1 cellular context compared by ENCODE assay signal in genomic region chr16:30394603-30395154, GRCh38.
TF ChIP-seq lines count a peak whose summit lies in the region.

No MANE protein-coding gene starts in this region.

TF ChIP-seq in HepG2, 621 proteins besides CTCF, POLR2A, EP300 and RAD21 (continues in another document):
- TF ChIP-seq HDAC1 (CRISPR knock-in tag; IDR thresholded peaks at IDR 0.05) (no peak), ZFP90 (CRISPR knock-in tag; IDR thresholded peaks at IDR 0.05; ENCODE audit: borderline replicate concordance) (0 out of 2 replicates have a peak, but pooled peaks have one; percentile 66), DMAP1 (CRISPR knock-in tag; IDR thresholded peaks at IDR 0.05) (no peak), JUND (CRISPR knock-in tag; IDR thresholded peaks at IDR 0.05) (no peak), SALL2 (CRISPR knock-in tag; IDR thresholded peaks at IDR 0.05) (no peak), CENPT (CRISPR knock-in tag; IDR thresholded peaks at IDR 0.05; ENCODE audit: low read depth) (no peak), ZNF615 (CRISPR knock-in tag; IDR thresholded peaks at IDR 0.05; ENCODE audit: borderline replicate concordance) (0 out of 2 replicates have a peak, but pooled peaks have one; percentile 23), ZNF674 (CRISPR knock-in tag; IDR thresholded peaks at IDR 0.05; ENCODE audit: low read depth) (no peak), SOX6 (IDR thresholded peaks at IDR 0.05) (no peak), SOX6 (CRISPR knock-in tag; IDR thresholded peaks at IDR 0.05) (0 out of 2 replicates have a peak, but pooled peaks have one; percentile 39), ZNF441 (CRISPR knock-in tag; IDR thresholded peaks at IDR 0.05; ENCODE audit: borderline replicate concordance) (no peak), MZF1 (CRISPR knock-in tag; IDR thresholded peaks at IDR 0.05; ENCODE audit: borderline replicate concordance) (no peak), ZNF724P (CRISPR knock-in tag; IDR thresholded peaks at IDR 0.05; ENCODE audit: borderline replicate concordance) (0 out of 2 replicates have a peak, but pooled peaks have one; percentile 41), ZNF350 (CRISPR knock-in tag; IDR thresholded peaks at IDR 0.05; ENCODE audit: borderline replicate concordance, low read depth) (no peak), ZNF326 (CRISPR knock-in tag; IDR thresholded peaks at IDR 0.05; ENCODE audit: borderline replicate concordance) (no peak), ARHGAP35 (CRISPR knock-in tag; IDR thresholded peaks at IDR 0.05; ENCODE audit: borderline replicate concordance) (no peak), TARDBP (CRISPR knock-in tag; IDR thresholded peaks at IDR 0.05) (no peak), KDM2A (CRISPR knock-in tag; IDR thresholded peaks at IDR 0.05; ENCODE audit: borderline replicate concordance, low read depth) (no peak), GABPA (IDR thresholded peaks at IDR 0.05; ENCODE audit: low read depth, low read length) (no peak), GABPA (CRISPR knock-in tag; IDR thresholded peaks at IDR 0.05; ENCODE audit: low read depth) (no peak), KMT2A (CRISPR knock-in tag; IDR thresholded peaks at IDR 0.05) (no peak; the same call in 1 of the 2 replicates), ZBTB8A (CRISPR knock-in tag; IDR thresholded peaks at IDR 0.05; ENCODE audit: borderline replicate concordance, low read depth) (no peak), ZNF558 (CRISPR knock-in tag; IDR thresholded peaks at IDR 0.05; ENCODE audit: borderline replicate concordance) (0 out of 2 replicates have a peak, but pooled peaks have one; percentile 53), LCORL (IDR thresholded peaks at IDR 0.05) (0 out of 2 replicates have a peak, but pooled peaks have one; percentile 28), LCORL (CRISPR knock-in tag; IDR thresholded peaks at IDR 0.05) (no peak), KDM5A (IDR thresholded peaks at IDR 0.05; ENCODE audit: borderline replicate concordance, low read length) (no peak), ZNF570 (CRISPR knock-in tag; IDR thresholded peaks at IDR 0.05; ENCODE audit: borderline replicate concordance) (no peak), ZNF34 (CRISPR knock-in tag; IDR thresholded peaks at IDR 0.05; ENCODE audit: borderline replicate concordance) (no peak), CBX5 (CRISPR knock-in tag; IDR thresholded peaks at IDR 0.05; ENCODE audit: borderline replicate concordance) (no peak), RFXANK (CRISPR knock-in tag; IDR thresholded peaks at IDR 0.05) (no peak), ZNF232 (CRISPR knock-in tag; IDR thresholded peaks at IDR 0.05; ENCODE audit: borderline replicate concordance) (no peak; the same call in 1 of the 2 replicates), ZNF274 (CRISPR knock-in tag; IDR thresholded peaks at IDR 0.05) (peak; percentile 65; the same call in 1 of the 2 replicates), BRD4 (CRISPR knock-in tag; IDR thresholded peaks at IDR 0.05) (peak; percentile 19), HOXD1 (CRISPR knock-in tag; IDR thresholded peaks at IDR 0.05) (no peak), SOX13 (IDR thresholded peaks at IDR 0.05) (no peak), SOX13 (CRISPR knock-in tag; conservative IDR thresholded peaks at IDR 0.05 in 1 of 2, IDR thresholded peaks at IDR 0.05 in 1 of 2) (peak in 1 of 2 experiments; percentile 23; a peak in 1 of 4 replicates), ZNF572 (CRISPR knock-in tag; IDR thresholded peaks at IDR 0.05) (no peak), NAIF1 (CRISPR knock-in tag; IDR thresholded peaks at IDR 0.05; ENCODE audit: borderline replicate concordance) (0 out of 2 replicates have a peak, but pooled peaks have one; percentile 64), HOMEZ (CRISPR knock-in tag; IDR thresholded peaks at IDR 0.05; ENCODE audit: low read depth) (no peak), ZNF546 (CRISPR knock-in tag; conservative IDR thresholded peaks at IDR 0.05) (peak; percentile 30; the same call in 1 of the 2 replicates), ZNF501 (CRISPR knock-in tag; IDR thresholded peaks at IDR 0.05) (no peak), ZFP37 (CRISPR knock-in tag; IDR thresholded peaks at IDR 0.05; ENCODE audit: borderline replicate concordance) (no peak), MAZ (IDR thresholded peaks at IDR 0.05; ENCODE audit: borderline replicate concordance, low read depth, low read length) (no peak), MAZ (CRISPR knock-in tag; IDR thresholded peaks at IDR 0.05; ENCODE audit: low read depth) (no peak; the same call in 1 of the 2 replicates), ZNF142 (CRISPR knock-in tag; IDR thresholded peaks at IDR 0.05) (no peak), ZNF772 (CRISPR knock-in tag; IDR thresholded peaks at IDR 0.05) (0 out of 2 replicates have a peak, but pooled peaks have one; percentile 25), ELF1 (CRISPR knock-in tag; IDR thresholded peaks at IDR 0.05) (no peak), ZNF432 (CRISPR knock-in tag; IDR thresholded peaks at IDR 0.05; ENCODE audit: borderline replicate concordance) (0 out of 2 replicates have a peak, but pooled peaks have one; percentile 79), FOXK2 (IDR thresholded peaks at IDR 0.05) (0 out of 2 replicates have a peak, but pooled peaks have one; percentile 17), TGIF2 (CRISPR knock-in tag; IDR thresholded peaks at IDR 0.05) (no peak), FOXA1 (IDR thresholded peaks at IDR 0.05) (no peak), FOXA1 (CRISPR knock-in tag; IDR thresholded peaks at IDR 0.05) (no peak), ZNF138 (CRISPR knock-in tag; IDR thresholded peaks at IDR 0.05; ENCODE audit: low read depth) (peak; percentile 53; the same call in 1 of the 2 replicates), ZNF672 (CRISPR knock-in tag; IDR thresholded peaks at IDR 0.05) (0 out of 2 replicates have a peak, but pooled peaks have one; percentile 10), ZC3H13 (CRISPR knock-in tag; IDR thresholded peaks at IDR 0.05) (0 out of 2 replicates have a peak, but pooled peaks have one; percentile 56), ESRRA (CRISPR knock-in tag; IDR thresholded peaks at IDR 0.05; ENCODE audit: low read depth) (no peak; the same call in 1 of the 2 replicates), SMAD1 (CRISPR knock-in tag; IDR thresholded peaks at IDR 0.05; ENCODE audit: borderline replicate concordance, low read depth) (no peak; the same call in 1 of the 2 replicates), MEF2D (CRISPR knock-in tag; IDR thresholded peaks at IDR 0.05) (no peak), ZNF83 (CRISPR knock-in tag; IDR thresholded peaks at IDR 0.05; ENCODE audit: borderline replicate concordance) (no peak), ZNF703 (CRISPR knock-in tag; IDR thresholded peaks at IDR 0.05; ENCODE audit: borderline replicate concordance) (0 out of 2 replicates have a peak, but pooled peaks have one; percentile 21), ZNF431 (CRISPR knock-in tag; IDR thresholded peaks at IDR 0.05; ENCODE audit: borderline replicate concordance, low read depth) (no peak), ZNF562 (CRISPR knock-in tag; IDR thresholded peaks at IDR 0.05; ENCODE audit: borderline replicate concordance) (no peak)
- TF ChIP-seq, protein P1, sequence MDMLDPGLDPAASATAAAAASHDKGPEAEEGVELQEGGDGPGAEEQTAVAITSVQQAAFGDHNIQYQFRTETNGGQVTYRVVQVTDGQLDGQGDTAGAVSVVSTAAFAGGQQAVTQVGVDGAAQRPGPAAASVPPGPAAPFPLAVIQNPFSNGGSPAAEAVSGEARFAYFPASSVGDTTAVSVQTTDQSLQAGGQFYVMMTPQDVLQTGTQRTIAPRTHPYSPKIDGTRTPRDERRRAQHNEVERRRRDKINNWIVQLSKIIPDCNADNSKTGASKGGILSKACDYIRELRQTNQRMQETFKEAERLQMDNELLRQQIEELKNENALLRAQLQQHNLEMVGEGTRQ (IDR thresholded peaks at IDR 0.05; ENCODE audit: low read depth, low read length): no peak
- TF ChIP-seq, protein P1 (CRISPR knock-in tag; IDR thresholded peaks at IDR 0.05; ENCODE audit: borderline replicate concordance): no peak; the same call in 1 of the 2 replicates
- TF ChIP-seq, protein P2, sequence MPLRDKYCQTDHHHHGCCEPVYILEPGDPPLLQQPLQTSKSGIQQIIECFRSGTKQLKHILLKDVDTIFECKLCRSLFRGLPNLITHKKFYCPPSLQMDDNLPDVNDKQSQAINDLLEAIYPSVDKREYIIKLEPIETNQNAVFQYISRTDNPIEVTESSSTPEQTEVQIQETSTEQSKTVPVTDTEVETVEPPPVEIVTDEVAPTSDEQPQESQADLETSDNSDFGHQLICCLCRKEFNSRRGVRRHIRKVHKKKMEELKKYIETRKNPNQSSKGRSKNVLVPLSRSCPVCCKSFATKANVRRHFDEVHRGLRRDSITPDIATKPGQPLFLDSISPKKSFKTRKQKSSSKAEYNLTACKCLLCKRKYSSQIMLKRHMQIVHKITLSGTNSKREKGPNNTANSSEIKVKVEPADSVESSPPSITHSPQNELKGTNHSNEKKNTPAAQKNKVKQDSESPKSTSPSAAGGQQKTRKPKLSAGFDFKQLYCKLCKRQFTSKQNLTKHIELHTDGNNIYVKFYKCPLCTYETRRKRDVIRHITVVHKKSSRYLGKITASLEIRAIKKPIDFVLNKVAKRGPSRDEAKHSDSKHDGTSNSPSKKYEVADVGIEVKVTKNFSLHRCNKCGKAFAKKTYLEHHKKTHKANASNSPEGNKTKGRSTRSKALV (CRISPR knock-in tag; IDR thresholded peaks at IDR 0.05): peak; percentile 63; the same call in 1 of the 2 replicates
- TF ChIP-seq, protein P3, sequence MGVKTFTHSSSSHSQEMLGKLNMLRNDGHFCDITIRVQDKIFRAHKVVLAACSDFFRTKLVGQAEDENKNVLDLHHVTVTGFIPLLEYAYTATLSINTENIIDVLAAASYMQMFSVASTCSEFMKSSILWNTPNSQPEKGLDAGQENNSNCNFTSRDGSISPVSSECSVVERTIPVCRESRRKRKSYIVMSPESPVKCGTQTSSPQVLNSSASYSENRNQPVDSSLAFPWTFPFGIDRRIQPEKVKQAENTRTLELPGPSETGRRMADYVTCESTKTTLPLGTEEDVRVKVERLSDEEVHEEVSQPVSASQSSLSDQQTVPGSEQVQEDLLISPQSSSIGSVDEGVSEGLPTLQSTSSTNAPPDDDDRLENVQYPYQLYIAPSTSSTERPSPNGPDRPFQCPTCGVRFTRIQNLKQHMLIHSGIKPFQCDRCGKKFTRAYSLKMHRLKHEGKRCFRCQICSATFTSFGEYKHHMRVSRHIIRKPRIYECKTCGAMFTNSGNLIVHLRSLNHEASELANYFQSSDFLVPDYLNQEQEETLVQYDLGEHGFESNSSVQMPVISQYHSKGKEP (CRISPR knock-in tag; IDR thresholded peaks at IDR 0.05): no peak
- TF ChIP-seq, protein P4, sequence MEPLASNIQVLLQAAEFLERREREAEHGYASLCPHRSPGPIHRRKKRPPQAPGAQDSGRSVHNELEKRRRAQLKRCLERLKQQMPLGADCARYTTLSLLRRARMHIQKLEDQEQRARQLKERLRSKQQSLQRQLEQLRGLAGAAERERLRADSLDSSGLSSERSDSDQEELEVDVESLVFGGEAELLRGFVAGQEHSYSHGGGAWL (CRISPR knock-in tag; IDR thresholded peaks at IDR 0.05): no peak
